12 cellular contexts compared by ENCODE assay signal in the genomic region with DNA sequence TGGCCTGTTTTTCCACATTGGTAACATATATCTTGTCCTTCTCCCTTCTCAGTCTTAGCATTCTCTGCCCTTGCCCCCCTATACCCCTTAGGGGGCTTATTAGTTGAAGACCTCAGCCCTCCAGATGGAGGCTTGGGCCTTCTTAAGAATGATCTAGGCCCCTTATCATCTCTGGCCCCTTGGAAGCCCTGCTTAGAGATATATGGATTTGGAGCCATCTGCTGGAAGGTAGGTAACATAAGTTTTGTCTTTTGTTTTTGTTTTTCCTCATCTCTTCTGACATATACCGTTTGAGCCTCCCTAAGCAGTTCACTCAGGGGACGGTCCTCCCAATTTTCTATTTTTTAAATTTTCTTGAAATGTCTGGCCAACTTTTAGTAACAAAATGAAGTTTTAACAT. TPM values are rescaled to one million over a fixed set of nuclear protein-coding genes. Genes with fewer than 3 reads are reported as not detected.
A peak's percentile ranks its signal among the peaks of the same experiment; 100 is the strongest.
DNase-seq lines count a peak whose midpoint lies in the region; ATAC-seq, FAIRE-seq and TF ChIP-seq lines count a peak whose summit lies in the region.
"Had no signal": no experiment of that assay in that cellular context is flagged by ENCODE, and none has a peak within 500 bp of the region (broad histone marks: within the 10 kb centered on the region; RNA-seq: fewer than 3 reads in every experiment).

No MANE protein-coding gene starts in this region.

- FAIRE-seq in GM18507 (lab: Jason Lieb, UNC) (peak; percentile 61), GM19239 (lab: Jason Lieb, UNC) (no peak)

- H3K79me2 ChIP-seq in PC-3 (ENCODE audit: low read length), result no peaks in the 10 kb centered on the region

- intact Hi-C loops in PC-3 (cut with micrococcal nuclease), result loop anchor here (10.0 kb wide), 1 partner anchor 178 kb away; no protein-coding TSS in a partner anchor

- BruUV-seq in PC-3 (replicated peaks; lab: Mats Ljungman, UMichigan), result no TSS peak

- H4K20me1 ChIP-seq in PC-3 (ENCODE audit: low read length), result no peaks in the 10 kb centered on the region

- ATAC-seq in PC-3, result peak; percentile 65; the same call in 1 of the 2 replicates
- ATAC-seq: activated CD4-positive, CD25-positive, alpha-beta regulatory T cell treated with anti-CD3 and anti-CD28 coated beads, Interleukin-2, amount 50 U/mL, for 24 hours; heart right ventricle had no signal

- CTCF ChIA-PET in PC-3 (lab: Charles Lee), result no interaction called here

- TF ChIP-seq CTCF in PC-3 (conservative IDR thresholded peaks at IDR 0.05; ENCODE audit: low read depth, low read length) (peak; percentile 60), fibroblast of the aortic adventitia (IDR thresholded peaks at IDR 0.05; ENCODE audit: insufficient read depth, low read length) (peak; percentile 9)

- H3K36me3 ChIP-seq in PC-3 (ENCODE audit: low read depth, low read length) (no peaks in the 10 kb centered on the region), MG63 (no peaks in the 10 kb centered on the region)
- H3K36me3 ChIP-seq: HAP-1, heart right ventricle had no signal

- H3K4me2 ChIP-seq in PC-3 (ENCODE audit: low read length), result no peak overlapping the region

- no peaks in the 10 kb centered on the region for H3K4me1 ChIP-seq in PC-3 (ENCODE audit: insufficient read depth, low read length)
- H3K4me1 ChIP-seq: HAP-1, heart right ventricle had no signal

- no peaks in the 10 kb centered on the region for H3K9me3 ChIP-seq in PC-3 (ENCODE audit: low read length)
- no peaks in the 10 kb centered on the region for H3K9me3 ChIP-seq in MG63
- H3K9me3 ChIP-seq: HAP-1, heart right ventricle had no signal

- H3K27me3 ChIP-seq in PC-3 (ENCODE audit: low read length), result no peaks in the 10 kb centered on the region
- H3K27me3 ChIP-seq in MG63, result no peaks in the 10 kb centered on the region

- no peak overlapping the region for H3K27ac ChIP-seq in PC-3 (ENCODE audit: low read length)
- H3K27ac ChIP-seq: heart right ventricle had no signal

- no peak overlapping the region for H2AFZ ChIP-seq in PC-3 (ENCODE audit: low read length)

- POLR2A ChIA-PET in PC-3 (lab: Charles Lee; ENCODE audit: unreplicated experiment), result no interaction called here

- peak; percentile 2 for DNase-seq in Ammon's horn (ENCODE audit: low spot score)
- no peak for DNase-seq in GM18507 (ENCODE audit: extremely low spot score, insufficient read length, low read depth)
- DNase-seq in PC-3, result peak; percentile 38
- peak; percentile 1 for DNase-seq in fibroblast of the aortic adventitia (ENCODE audit: low read depth)
- no peak for DNase-seq in effector CD4-positive, alpha-beta T cell
- DNase-seq in MG63, result no peak
- no peak for DNase-seq in GM19239 (ENCODE audit: insufficient read length, low spot score)
- no peak for DNase-seq in activated CD4-positive, alpha-beta T cell treated with anti-CD3 and anti-CD28 coated beads, Interleukin-2, amount 50 U/mL, for 1 hour
- DNase-seq: GF-D8, heart right ventricle had no signal

- H3K9me2 ChIP-seq in PC-3 (replicated peaks; ENCODE audit: low read length), result no peaks in the 10 kb centered on the region

- H3K4me3 ChIP-seq in PC-3 (ENCODE audit: low read length), result no peak overlapping the region
- H3K4me3 ChIP-seq in fibroblast of the aortic adventitia (ENCODE audit: low read depth, low read length), result no peak overlapping the region
- no peak overlapping the region for H3K4me3 ChIP-seq in MG63
- H3K4me3 ChIP-seq: HAP-1, heart right ventricle had no signal

- H3F3A ChIP-seq in PC-3 (ENCODE audit: low read length, unreplicated experiment), result no peaks in the 10 kb centered on the region

- H3K9ac ChIP-seq in PC-3 (ENCODE audit: low read length), result no peak overlapping the region

RNA-seq across cellular contexts. Expression of gene NAP1L2, which starts 48.3 kb away (rescaled TPM):
- total RNA-seq in PC-3 (2014; rRNA removed) (6.7 and 8.6 TPM in 2 replicates), fibroblast of the aortic adventitia (ENCODE audit: low replicate concordance) (0.18 and 0.49 TPM in 2 replicates)
- total RNA-seq in MG63 (2014; rRNA removed; shearing (Covaris generic); ENCODE audit: low replicate concordance), result 0.10 and 0.13 TPM in 2 replicates

Comparison
In these comparisons a context has a peak if more than half of its experiments do, and no peak if none do; other contexts are left out.
1. DNase-seq: peak in Ammon's horn (single experiment), PC-3 (single experiment) and fibroblast of the aortic adventitia (single experiment); none in GM18507 (single experiment), effector CD4-positive, alpha-beta T cell (single experiment), MG63 (single experiment), GM19239 (single experiment) and activated CD4-positive, alpha-beta T cell treated with anti-CD3 and anti-CD28 coated beads, Interleukin-2, amount 50 U/mL, for 1 hour (single experiment).